Comparison of ENCODE assay signal across 20 cellular contexts in genomic region chr18:79530821-79531220, GRCh38.
DNase-seq lines count a peak whose midpoint lies in the region; ATAC-seq, FAIRE-seq and TF ChIP-seq lines count a peak whose summit lies in the region.
"Had no signal": no experiment of that assay in that cellular context is flagged by ENCODE, and none has a peak within 500 bp of the region (broad histone marks: within the 10 kb centered on the region; RNA-seq: fewer than 3 reads in every experiment).

No MANE protein-coding gene starts in this region.

- H3K4me3 Mint-ChIP-seq in neural crest cell: no peak overlapping the region
- H3K4me3 Mint-ChIP-seq: HFFc6 had no signal

- POLR2A ChIA-PET in HepG2 (lab: Yijun Ruan, JAX): no interaction called here

- peaks cover 32% of the 10 kb centered on the region for H3K27me3 Mint-ChIP-seq in neural crest cell (ENCODE audit: low read depth)

- no peaks in the 10 kb centered on the region for H3K27me3 ChIP-seq in right lobe of liver
- peaks cover 9 to 82% of the 10 kb centered on the region in 2 experiments for H3K27me3 ChIP-seq in HepG2 (ENCODE audit: control insufficient read depth in 1 of 2, insufficient read depth in 2 of 2, low read length in 2 of 2)
- H3K27me3 ChIP-seq in aorta (ENCODE audit: control insufficient read depth in 1 of 2, insufficient read depth in 2 of 2, low read length in 1 of 2): no peaks in the 10 kb centered on the region

- no peak overlapping the region for H3K4me2 ChIP-seq in HepG2 (ENCODE audit: low read depth, low read length)
- H3K4me2 ChIP-seq: KMS-11 had no signal

- no peaks in the 10 kb centered on the region for H3K4me1 ChIP-seq in right lobe of liver
- H3K4me1 ChIP-seq in HepG2 (ENCODE audit: insufficient read depth, low read length): no peaks in the 10 kb centered on the region
- no peaks in the 10 kb centered on the region for H3K4me1 ChIP-seq in aorta (ENCODE audit: control insufficient read depth in 1 of 2, insufficient read depth in 2 of 2, low read length in 2 of 2)

- no peaks in the 10 kb centered on the region for H3K79me2 ChIP-seq in HepG2 (ENCODE audit: insufficient read depth, low read length)

- TF ChIP-seq CTCF in right lobe of liver (IDR thresholded peaks at IDR 0.05): no peak
- TF ChIP-seq CTCF in HepG2 (CRISPR knock-in tag; IDR thresholded peaks at IDR 0.05): no peak
- TF ChIP-seq CTCF in neural crest cell (conservative IDR thresholded peaks at IDR 0.05): no peak

- H2AFZ ChIP-seq in HepG2 (ENCODE audit: low read length): no peak overlapping the region

- H3K9me3 ChIP-seq in right lobe of liver (no peaks in the 10 kb centered on the region), HepG2 (ENCODE audit: low read length) (no peaks in the 10 kb centered on the region), aorta (ENCODE audit: control insufficient read depth, low read length) (no peaks in the 10 kb centered on the region)

- intact Hi-C loops in right lobe of liver (cut with DNase I): no loop called here
- intact Hi-C loops in HepG2 (cut with micrococcal nuclease; ENCODE audit: unreplicated experiment): no loop called here
- intact Hi-C loops in aorta (cut with DNase I): no loop called here

- no peak for FAIRE-seq in HepG2 (lab: Jason Lieb, UNC)
- FAIRE-seq: A204.1 had no signal

- no peak for ATAC-seq in right lobe of liver
- ATAC-seq in HepG2: no peak
- ATAC-seq in aorta (ENCODE audit: low FRiP score): no peak
- ATAC-seq: PC-3, Right ventricle myocardium inferior had no signal

- H3K9ac ChIP-seq in HepG2 (ENCODE audit: insufficient read depth, low read depth, low read length): no peak overlapping the region
- H3K9ac ChIP-seq: KMS-11 had no signal

- no peak overlapping the region for H3K4me3 ChIP-seq in right lobe of liver
- H3K4me3 ChIP-seq in HepG2 (replicated peaks in 1 of 3; ENCODE audit: insufficient read depth in 1 of 3, low read depth in 2 of 3, low read length in 3 of 3): no peak overlapping the region
- no peak overlapping the region for H3K4me3 ChIP-seq in aorta (ENCODE audit: low read length in 2 of 2)

- no TSS peak for BruUV-seq in HepG2 (replicated peaks; lab: Mats Ljungman, UMichigan)

- in situ Hi-C loops in HepG2 (cut with HindIII; ENCODE audit: extremely low pct_ligation_motif_present, low pct_unique_long_range_greater_than_20kb): loop anchor here (5.0 kb wide), 1 partner anchor 149 kb away; no protein-coding TSS in a partner anchor

- peaks cover 11% of the 10 kb centered on the region for H3K4me1 Mint-ChIP-seq in neural crest cell

- WGBS in right lobe of liver (ENCODE audit: insufficient coverage, low coverage, low lambda C conversion rate, missing lambda C conversion rate): 86% methylated on average over 9 of the region's 18 CpGs
- 59% methylated on average over 10 of the region's 18 CpGs for WGBS in HepG2 (ENCODE audit: low lambda C conversion rate)
- 93 to 94% methylated on average over 18 of the region's 18 CpGs for WGBS in aorta, 2 donors

- CTCF ChIA-PET in HepG2 (lab: Yijun Ruan, JAX; ENCODE audit: low intra/inter-chr PET ratio, low total read pairs): no interaction called here

- no peaks in the 10 kb centered on the region for H3K36me3 ChIP-seq in right lobe of liver
- H3K36me3 ChIP-seq in HepG2 (replicated peaks in 1 of 2; ENCODE audit: control insufficient read depth in 1 of 2, insufficient read depth in 2 of 2, low read length in 2 of 2): no peaks in the 10 kb centered on the region
- H3K36me3 ChIP-seq in aorta (ENCODE audit: control insufficient read depth in 1 of 2, insufficient read depth in 2 of 2, low read length in 1 of 2): no peaks in the 10 kb centered on the region

- H3K9me3 Mint-ChIP-seq in neural crest cell: no peaks in the 10 kb centered on the region
- H3K9me3 Mint-ChIP-seq: HFFc6 had no signal

- TF ChIP-seq POLR2A in right lobe of liver (IDR thresholded peaks at IDR 0.05): no peak
- no peak for TF ChIP-seq POLR2A in HepG2 (IDR thresholded peaks at IDR 0.05; ENCODE audit: insufficient read depth in 1 of 2, low read depth in 2 of 2, low read length in 2 of 2)

- H3K36me3 Mint-ChIP-seq in neural crest cell (ENCODE audit: low read depth): no peaks in the 10 kb centered on the region

- peak overlapping the region; percentile 57 for H3K27ac Mint-ChIP-seq in neural crest cell (ENCODE audit: unreplicated experiment)
- H3K27ac Mint-ChIP-seq: HFFc6 had no signal

- DNase-seq in NCI-H748 (lab: John Stamatoyannopoulos, UW; ENCODE audit: unreplicated experiment) (peak; percentile 27), NCI-H748 treated with DMSO at 0.1 percent for 48 hours (lab: John Stamatoyannopoulos, UW) (no peak), right lobe of liver (peak in 2 of 3 donors; percentile 23 to 40), HepG2 (ENCODE audit: low spot score) (no peak), neural crest cell (ENCODE audit: low read depth, low spot score) (no peak), aorta (peak; percentile 36 to 46), SW 1271 (lab: John Stamatoyannopoulos, UW) (no peak), NOMO-1 (lab: John Stamatoyannopoulos, UW; ENCODE audit: unreplicated experiment in 2 of 2) (no peak)
- DNase-seq: COR-L47, DMS153, EL, HFFc6, NCI-H1105 treated with DMSO at 0.1 percent for 48 hours, NCI-H187, NCI-H510A treated with DMSO at 0.1 percent for 48 hours, PC-3 had no signal

- no peaks in the 10 kb centered on the region for H4K20me1 ChIP-seq in HepG2 (ENCODE audit: insufficient read depth, low read length)

- H3K27ac ChIP-seq in right lobe of liver (no peak overlapping the region), HepG2 (ENCODE audit: extremely low read length, insufficient read depth, low read length) (no peak overlapping the region), aorta (ENCODE audit: low read depth in 1 of 2, low read length in 2 of 2) (no peak overlapping the region)
- H3K27ac ChIP-seq: C4-2B, KMS-11 had no signal

- no peak for TF ChIP-seq RAD21 in HepG2 (CRISPR knock-in tag; IDR thresholded peaks at IDR 0.05)

- TF ChIP-seq EP300 in HepG2 (IDR thresholded peaks at IDR 0.05; ENCODE audit: low read depth in 2 of 2, low read length in 2 of 2) (no peak), HepG2 (CRISPR knock-in tag; IDR thresholded peaks at IDR 0.05; ENCODE audit: borderline replicate concordance) (no peak)

TF ChIP-seq in HepG2, 621 proteins besides CTCF, POLR2A, EP300 and RAD21:
- TF ChIP-seq ZSCAN21 (CRISPR knock-in tag; IDR thresholded peaks at IDR 0.05; ENCODE audit: borderline replicate concordance): no peak
- no peak for TF ChIP-seq ZNF577 (CRISPR knock-in tag; IDR thresholded peaks at IDR 0.05; ENCODE audit: borderline replicate concordance, low read depth)
- TF ChIP-seq RCOR2 (CRISPR knock-in tag; IDR thresholded peaks at IDR 0.05): no peak
- no peak for TF ChIP-seq FIP1L1 (IDR thresholded peaks at IDR 0.05; ENCODE audit: borderline replicate concordance, insufficient read depth, low read depth, low read length)
- TF ChIP-seq ISX (CRISPR knock-in tag; conservative IDR thresholded peaks at IDR 0.05): no peak

Comparison
In these comparisons a context has a peak if more than half of its experiments do, and no peak if none do; other contexts are left out.
1. DNase-seq: peak in NCI-H748 (single experiment), right lobe of liver (2 of 3) and aorta (2 of 2); none in NCI-H748 treated with DMSO at 0.1 percent for 48 hours (single experiment), HepG2 (single experiment), neural crest cell (single experiment), SW 1271 (0 of 2) and NOMO-1 (0 of 2).